21 cellular contexts compared by ENCODE assay signal in genomic region chr10:52908483-52908882, GRCh38.
DNase-seq lines count a peak whose midpoint lies in the region; ATAC-seq and TF ChIP-seq lines count a peak whose summit lies in the region.
"Had no signal": no experiment of that assay in that cellular context is flagged by ENCODE, and none has a peak within 500 bp of the region (broad histone marks: within the 10 kb centered on the region; RNA-seq: fewer than 3 reads in every experiment).

No MANE protein-coding gene starts in this region.

- peak overlapping the region; percentile 4 to 33; a peak in 2 of 5 replicates for H3K4me3 Mint-ChIP-seq in H9
- H3K4me3 Mint-ChIP-seq in WTC11: peak overlapping the region; percentile 15
- H3K4me3 Mint-ChIP-seq: CD8-positive, alpha-beta T cell; IgD-negative memory B cell had no signal

- CTCF ChIA-PET in WTC11 (lab: Charles Lee): interaction anchor here (1.0 to 1.3 kb wide), 4 partner anchors 24 to 681 kb away, joined by 3 to 6 read pairs (median 6); no protein-coding TSS in a partner anchor

- H3K79me2 ChIP-seq in H9 (ENCODE audit: insufficient read depth, low read length) (no peaks in the 10 kb centered on the region), parathyroid adenoma (no peaks in the 10 kb centered on the region)

- peak; percentile 95 for ATAC-seq in WTC11
- ATAC-seq in upper lobe of left lung (ENCODE audit: low FRiP score in 2 of 2): no peak
- no peak for ATAC-seq in lower lobe of right lung
- ATAC-seq: CD8-positive, alpha-beta T cell had no signal

- peak; percentile 38 for DNase-seq in H9
- no peak for DNase-seq in WTC11 (ENCODE audit: low spot score)
- peak; percentile 63 for DNase-seq in iPS-NIHi11 (ENCODE audit: low spot score)
- DNase-seq in NCI-H1694 treated with DMSO at 0.1 percent for 48 hours (lab: John Stamatoyannopoulos, UW): no peak
- DNase-seq in upper lobe of left lung: no peak
- DNase-seq in NAMALWA (ENCODE audit: low spot score): no peak
- no peak for DNase-seq in lower lobe of right lung
- DNase-seq: AML-193; C1 segment of cervical spinal cord; Calu3; CD8-positive, alpha-beta T cell; DMS153; GOT3; NCI-H1417 treated with DMSO at 0.1 percent for 48 hours; NCI-H187 treated with DMSO at 0.1 percent for 48 hours; NCI-H2107; NCI-H226; NCI-H510A treated with DMSO at 0.1 percent for 48 hours; NCI-H748 treated with DMSO at 0.1 percent for 48 hours had no signal

- no peak overlapping the region for H3K14ac ChIP-seq in H9 (ENCODE audit: insufficient read depth, low read length)

- no peak overlapping the region for H3K56ac ChIP-seq in H9 (ENCODE audit: insufficient read length, low read depth, low read length)

- H3K9ac ChIP-seq in H9 (ENCODE audit: extremely low read depth, insufficient read length, low read length): no peak overlapping the region
- no peak overlapping the region for H3K9ac ChIP-seq in parathyroid adenoma

- H4K5ac ChIP-seq in H9 (ENCODE audit: insufficient read length, low read depth, low read length): no peak overlapping the region

- H2BK5ac ChIP-seq in H9 (ENCODE audit: insufficient read length, low read length): peak overlapping the region; percentile 57

- H3K9me3 Mint-ChIP-seq in H9 (no peaks in the 10 kb centered on the region), WTC11 (no peaks in the 10 kb centered on the region)
- H3K9me3 Mint-ChIP-seq: IgD-negative memory B cell had no signal

- H3K27ac ChIP-seq in H9 (ENCODE audit: insufficient read length, low read depth, low read length) (peak overlapping the region; percentile 94), parathyroid adenoma (peak overlapping the region; percentile 79), upper lobe of left lung (no peak overlapping the region), lower lobe of right lung (no peak overlapping the region)

- H4K91ac ChIP-seq in H9 (ENCODE audit: insufficient read length, low read depth, low read length): no peak overlapping the region

- H3K27me3 Mint-ChIP-seq in H9 (ENCODE audit: low read depth) (no peaks in the 10 kb centered on the region), WTC11 (ENCODE audit: low read depth) (no peaks in the 10 kb centered on the region)
- H3K27me3 Mint-ChIP-seq: IgD-negative memory B cell had no signal

- no peak overlapping the region for H2AFZ ChIP-seq in H9 (ENCODE audit: low read length)
- peak overlapping the region; percentile 1 for H2AFZ ChIP-seq in parathyroid adenoma

- H3K23ac ChIP-seq in H9 (ENCODE audit: insufficient read length, low read depth, low read length): no peak overlapping the region

- peak overlapping the region; percentile 27 for H3K18ac ChIP-seq in H9 (ENCODE audit: insufficient read length, low read depth, low read length)

- H3K23me2 ChIP-seq in H9 (ENCODE audit: insufficient read length, low read depth, low read length, poor library complexity, severe bottlenecking): no peaks in the 10 kb centered on the region

- H3K9me3 ChIP-seq in H9 (ENCODE audit: control insufficient read depth, low read depth, low read length): no peaks in the 10 kb centered on the region
- H3K9me3 ChIP-seq in parathyroid adenoma (ENCODE audit: control insufficient read depth, low read length): no peaks in the 10 kb centered on the region
- H3K9me3 ChIP-seq in upper lobe of left lung: no peaks in the 10 kb centered on the region
- no peaks in the 10 kb centered on the region for H3K9me3 ChIP-seq in lower lobe of right lung

- H2BK120ac ChIP-seq in H9 (ENCODE audit: low read depth, low read length, poor library complexity, severe bottlenecking): no peak overlapping the region

- no peaks in the 10 kb centered on the region for H3K27me3 ChIP-seq in H9 (ENCODE audit: insufficient read depth, low read length)
- H3K27me3 ChIP-seq in parathyroid adenoma (ENCODE audit: control insufficient read depth, insufficient read depth, low read length): no peaks in the 10 kb centered on the region
- no peaks in the 10 kb centered on the region for H3K27me3 ChIP-seq in upper lobe of left lung
- H3K27me3 ChIP-seq in lower lobe of right lung (ENCODE audit: low read depth): no peaks in the 10 kb centered on the region

- TF ChIP-seq CTCF in H9 (conservative IDR thresholded peaks at IDR 0.05) (no peak), WTC11 (IDR thresholded peaks at IDR 0.05) (no peak), parathyroid adenoma (IDR thresholded peaks at IDR 0.05) (no peak), upper lobe of left lung (IDR thresholded peaks at IDR 0.05) (no peak), lower lobe of right lung (IDR thresholded peaks at IDR 0.05) (no peak)

- no peak overlapping the region for H2AK5ac ChIP-seq in H9 (ENCODE audit: insufficient read length, low read length)

- no peak overlapping the region for H4K8ac ChIP-seq in H9 (replicated peaks; ENCODE audit: insufficient read length, low read depth, low read length)

- no peaks in the 10 kb centered on the region for H3K79me1 ChIP-seq in H9 (ENCODE audit: insufficient read depth, low read depth, low read length, poor library complexity, severe bottlenecking)

- H3K4me2 ChIP-seq in H9 (ENCODE audit: insufficient read depth, insufficient read length, low read length) (peak overlapping the region; percentile 54), parathyroid adenoma (ENCODE audit: low read length) (peak overlapping the region; percentile 1)

- H3K36me3 ChIP-seq in parathyroid adenoma (ENCODE audit: control insufficient read depth, insufficient read depth, low read length) (no peaks in the 10 kb centered on the region), upper lobe of left lung (no peaks in the 10 kb centered on the region), lower lobe of right lung (no peaks in the 10 kb centered on the region)

- H3K27ac Mint-ChIP-seq in H9 (peak overlapping the region; percentile 85 to 99 (median 94)), WTC11 (peak overlapping the region; percentile 98)
- H3K27ac Mint-ChIP-seq: CD8-positive, alpha-beta T cell; IgD-negative memory B cell had no signal

- WGBS in H9 (ENCODE audit: extremely low coverage, insufficient read length, low lambda C conversion rate): no CpG with 5 or more reads among the region's 5 CpGs
- WGBS in upper lobe of left lung, 2 donors: 62 to 73% methylated on average over 5 of the region's 5 CpGs

- intact Hi-C loops in lower lobe of right lung (cut with DNase I): no loop called here

- TF ChIP-seq EP300 in upper lobe of left lung (IDR thresholded peaks at IDR 0.05): no peak

- H4K20me1 ChIP-seq in H9 (ENCODE audit: control insufficient read depth, insufficient read depth, insufficient read length): no peaks in the 10 kb centered on the region

- H2BK20ac ChIP-seq in H9 (ENCODE audit: low read depth, low read length, poor library complexity, severe bottlenecking): no peak overlapping the region

- no peak overlapping the region for H2BK12ac ChIP-seq in H9 (ENCODE audit: insufficient read length, low read depth, low read length)

- peak overlapping the region; percentile 15 for H3K4me3 ChIP-seq in parathyroid adenoma (ENCODE audit: low read depth, low read length)
- no peak overlapping the region for H3K4me3 ChIP-seq in upper lobe of left lung
- H3K4me3 ChIP-seq in lower lobe of right lung: no peak overlapping the region

- H3K4ac ChIP-seq in H9 (ENCODE audit: low read depth, low read length): no peak overlapping the region

- H3K36me3 Mint-ChIP-seq in H9 (ENCODE audit: insufficient read depth in 1 of 3, low read depth in 3 of 3): peaks cover 0 to 2% (median 0%) of the 10 kb centered on the region in 3 experiments; a peak in 2 of 7 replicates
- no peaks in the 10 kb centered on the region for H3K36me3 Mint-ChIP-seq in WTC11
- H3K36me3 Mint-ChIP-seq: CD8-positive, alpha-beta T cell; IgD-negative memory B cell had no signal

- H3T11ph ChIP-seq in H9 (ENCODE audit: low read length): no peak overlapping the region

- TF ChIP-seq POLR2A in upper lobe of left lung (IDR thresholded peaks at IDR 0.05): no peak

- peaks cover 43 to 51% of the 10 kb centered on the region in 2 experiments for H3K4me1 Mint-ChIP-seq in H9
- peaks cover 53% of the 10 kb centered on the region for H3K4me1 Mint-ChIP-seq in WTC11
- H3K4me1 Mint-ChIP-seq: IgD-negative memory B cell had no signal

- H2BK15ac ChIP-seq in H9 (ENCODE audit: low read depth, low read length): no peak overlapping the region

- H3K4me1 ChIP-seq in H9 (ENCODE audit: insufficient read depth, low read length): peaks cover 9% of the 10 kb centered on the region; the same call in 1 of the 2 replicates
- peaks cover 45% of the 10 kb centered on the region for H3K4me1 ChIP-seq in parathyroid adenoma
- no peaks in the 10 kb centered on the region for H3K4me1 ChIP-seq in upper lobe of left lung
- H3K4me1 ChIP-seq in lower lobe of right lung: no peaks in the 10 kb centered on the region

- POLR2A ChIA-PET in WTC11 (lab: Charles Lee): no interaction called here

TF ChIP-seq in WTC11, 78 proteins besides CTCF, POLR2A, EP300 and RAD21:
- TF ChIP-seq ZBTB21 (CRISPR knock-in tag; IDR thresholded peaks at IDR 0.05; ENCODE audit: borderline replicate concordance): 0 out of 2 replicates have a peak, but pooled peaks have one; percentile 29
- no peak for TF ChIP-seq FOXP4 (CRISPR knock-in tag; IDR thresholded peaks at IDR 0.05)

Comparison
In these comparisons a context has a peak if more than half of its experiments do, and no peak if none do; other contexts are left out.
1. DNase-seq: peak in H9 (single experiment) and iPS-NIHi11 (single experiment); none in WTC11 (single experiment), NCI-H1694 treated with DMSO at 0.1 percent for 48 hours (single experiment), upper lobe of left lung (0 of 2), NAMALWA (single experiment) and lower lobe of right lung (single experiment).
2. H3K27ac ChIP-seq: peak in H9 (single experiment) and parathyroid adenoma (single experiment); none in upper lobe of left lung (0 of 4) and lower lobe of right lung (single experiment).